ENCODE assay signal across 7 cellular contexts in genomic region chr4:26827336-26827735, GRCh38. TPM values are rescaled to one million over a fixed set of nuclear protein-coding genes. Genes with fewer than 3 reads are reported as not detected.
DNase-seq lines count a peak whose midpoint lies in the region; ATAC-seq, FAIRE-seq and TF ChIP-seq lines count a peak whose summit lies in the region.
"Not testable (repeated sequence)": the region's sequence is repeated elsewhere in the genome, so short reads cannot be mapped to it uniquely, and the experiment has no call there.

No MANE protein-coding gene starts in this region.

- H3F3A ChIP-seq in SU-DHL-6 (ENCODE audit: insufficient read depth): peaks cover 71% of the 10 kb centered on the region

- peaks cover 97% of the 10 kb centered on the region for H3K4me1 ChIP-seq in BLaER1
- not testable (repeated sequence) for H3K4me1 ChIP-seq in endocrine pancreas (ENCODE audit: control insufficient read depth, insufficient read depth, low read length)

- not testable (repeated sequence) for H3K36me3 ChIP-seq in BLaER1; SU-DHL-6 (ENCODE audit: low read length); endocrine pancreas (ENCODE audit: control insufficient read depth, insufficient read depth, low read length)

- H3K4me3 Mint-ChIP-seq in neural crest cell: not testable (repeated sequence)
- H3K4me3 Mint-ChIP-seq in stimulated activated naive B cell treated with anti-CD40 and anti-IgM and Interleukin-4, amounts not matched to agents 10 μg/mL and 1 μg/mL and 100 μg/mL, for 72 hours: peak overlapping the region in 1 of 2 donors; percentile 40

- peaks cover 26% of the 10 kb centered on the region for H3K9me3 ChIP-seq in BLaER1
- H3K9me3 ChIP-seq in SU-DHL-6 (ENCODE audit: insufficient read depth, low read length): peaks cover 10% of the 10 kb centered on the region; the same call in 1 of the 2 replicates
- not testable (repeated sequence) for H3K9me3 ChIP-seq in endocrine pancreas (ENCODE audit: control insufficient read depth, low read length)

- H3K27ac ChIP-seq in BLaER1: peak overlapping the region; percentile 94
- H3K27ac ChIP-seq in SU-DHL-6 (ENCODE audit: low read depth, low read length): peak overlapping the region; percentile 99

- not testable (repeated sequence) for DNase-seq in GM12891 (ENCODE audit: insufficient read length, low spot score); neural crest cell (ENCODE audit: low read depth, low spot score); stimulated activated naive B cell treated with anti-CD40 and anti-IgM and Interleukin-4, amounts not matched to agents 10 μg/mL and 1 μg/mL and 100 μg/mL, for 72 hours
- peak; percentile 63 for DNase-seq in NAMALWA (ENCODE audit: low spot score)

- not testable (repeated sequence) for H3K36me3 Mint-ChIP-seq in neural crest cell (ENCODE audit: low read depth); stimulated activated naive B cell treated with anti-CD40 and anti-IgM and Interleukin-4, amounts not matched to agents 10 μg/mL and 1 μg/mL and 100 μg/mL, for 72 hours

- not testable (repeated sequence) for TF ChIP-seq POLR2A in GM12891 (IDR thresholded peaks at IDR 0.05; ENCODE audit: low read depth, low read length)

- peak overlapping the region; percentile 7 for H2AFZ ChIP-seq in SU-DHL-6 (ENCODE audit: low read depth, low read length, severe bottlenecking)

- H3K79me2 ChIP-seq in SU-DHL-6 (ENCODE audit: insufficient read depth, low read length): not testable (repeated sequence)

- not testable (repeated sequence) for TF ChIP-seq CTCF in SU-DHL-6 (IDR thresholded peaks at IDR 0.05; ENCODE audit: insufficient read depth, low read length, poor library complexity, severe bottlenecking); neural crest cell (conservative IDR thresholded peaks at IDR 0.05)

- H4K20me1 ChIP-seq in BLaER1; SU-DHL-6 (ENCODE audit: low read depth, low read length): not testable (repeated sequence)

- not testable (repeated sequence) for H3K27me3 Mint-ChIP-seq in neural crest cell (ENCODE audit: low read depth)
- H3K27me3 Mint-ChIP-seq in stimulated activated naive B cell treated with anti-CD40 and anti-IgM and Interleukin-4, amounts not matched to agents 10 μg/mL and 1 μg/mL and 100 μg/mL, for 72 hours: peaks cover 6 to 16% of the 10 kb centered on the region in 2 donors

- ATAC-seq in stimulated activated naive B cell treated with anti-CD40 and anti-IgM and Interleukin-4, amounts not matched to agents 10 μg/mL and 1 μg/mL and 100 μg/mL, for 72 hours (replicated peaks): peak in 1 of 2 donors; percentile 13

- H3K4me1 Mint-ChIP-seq in neural crest cell: not testable (repeated sequence)
- peaks cover 26 to 76% of the 10 kb centered on the region in 2 donors for H3K4me1 Mint-ChIP-seq in stimulated activated naive B cell treated with anti-CD40 and anti-IgM and Interleukin-4, amounts not matched to agents 10 μg/mL and 1 μg/mL and 100 μg/mL, for 72 hours

- H3K27ac Mint-ChIP-seq in neural crest cell (ENCODE audit: unreplicated experiment): peak overlapping the region; percentile 27
- peak overlapping the region; percentile 87 for H3K27ac Mint-ChIP-seq in stimulated activated naive B cell treated with anti-CD40 and anti-IgM and Interleukin-4, amounts not matched to agents 10 μg/mL and 1 μg/mL and 100 μg/mL, for 72 hours

- H3K9me2 ChIP-seq in SU-DHL-6 (replicated peaks; ENCODE audit: insufficient read depth, low read length): not testable (repeated sequence)

- peak overlapping the region; percentile 72 for H3K4me2 ChIP-seq in BLaER1
- peak overlapping the region; percentile 93 for H3K4me2 ChIP-seq in SU-DHL-6 (ENCODE audit: low read depth, low read length, poor library complexity, severe bottlenecking)

- not testable (repeated sequence) for H3K9me3 Mint-ChIP-seq in neural crest cell
- H3K9me3 Mint-ChIP-seq in stimulated activated naive B cell treated with anti-CD40 and anti-IgM and Interleukin-4, amounts not matched to agents 10 μg/mL and 1 μg/mL and 100 μg/mL, for 72 hours: peaks cover 9 to 13% of the 10 kb centered on the region in 2 donors

- H3K4me3 ChIP-seq in BLaER1: peak overlapping the region; percentile 23; the same call in 1 of the 2 replicates
- H3K4me3 ChIP-seq in SU-DHL-6 (ENCODE audit: insufficient read depth, low read length, poor library complexity, severe bottlenecking): peak overlapping the region; percentile 25
- peak overlapping the region; percentile 50 for H3K4me3 ChIP-seq in endocrine pancreas (ENCODE audit: control insufficient read depth, insufficient read depth, low read length)

- H3K27me3 ChIP-seq in BLaER1; SU-DHL-6 (ENCODE audit: low read length); endocrine pancreas (ENCODE audit: control insufficient read depth, insufficient read depth, low read length): not testable (repeated sequence)

- FAIRE-seq in GM12891 (lab: Jason Lieb, UNC): peak; percentile 48

- peak overlapping the region; percentile 74 for H3K9ac ChIP-seq in BLaER1
- peak overlapping the region; percentile 61 for H3K9ac ChIP-seq in SU-DHL-6 (ENCODE audit: low read length)
- not testable (repeated sequence) for H3K9ac ChIP-seq in endocrine pancreas (ENCODE audit: control insufficient read depth, insufficient read depth, low read length)

RNA-seq across cellular contexts. Expression of gene STIM2, which starts 33.3 kb away (rescaled TPM):
- 18.5 TPM for polyA plus RNA-seq in GM12891 (2012; ENCODE audit: low read depth, missing spikeins)
- total RNA-seq in neural crest cell: 30.5 and 31.5 TPM in 2 replicates
